ENCODE assay signal across 8 cellular contexts in genomic region chr2:75640621-75641121, GRCh38. TPM values are rescaled to one million over a fixed set of nuclear protein-coding genes. Genes with fewer than 3 reads are reported as not detected.
DNase-seq lines count a peak whose midpoint lies in the region; ATAC-seq and TF ChIP-seq lines count a peak whose summit lies in the region.

No MANE protein-coding gene starts in this region.

- CTCF ChIA-PET in RWPE1 (lab: Yijun Ruan, JAX) = interaction anchor here (0.6 to 1.6 kb wide), 14 partner anchors 11 to 440 kb away, joined by 3 to 8 read pairs (median 3); no protein-coding TSS in a partner anchor

- POLR2A ChIA-PET in RWPE1 (lab: Yijun Ruan, JAX; ENCODE audit: low non-redundant PET) = no interaction called here

- TF ChIP-seq CTCF in RWPE1 (conservative IDR thresholded peaks at IDR 0.05; ENCODE audit: low read depth) (peak; percentile 99), progenitor cell of endocrine pancreas (IDR thresholded peaks at IDR 0.05; ENCODE audit: unreplicated experiment) (peak; percentile 97)

- H3K4me3 Mint-ChIP-seq in progenitor cell of endocrine pancreas (ENCODE audit: low read depth) = no peak overlapping the region

- no peaks in the 10 kb centered on the region for H3K4me1 Mint-ChIP-seq in progenitor cell of endocrine pancreas (ENCODE audit: low read depth)

- no peaks in the 10 kb centered on the region for H3K9me3 Mint-ChIP-seq in progenitor cell of endocrine pancreas (ENCODE audit: low read depth)

- DNase-seq in ELF-1 (ENCODE audit: low read depth, low spot score) (peak; percentile 53), HK-2 (ENCODE audit: unreplicated experiment) (peak; percentile 56), RWPE1 (ENCODE audit: low spot score) (peak; percentile 55), glomerular visceral epithelial cell (ENCODE audit: extremely low spot score) (peak; percentile 62), progenitor cell of endocrine pancreas (ENCODE audit: low spot score, unreplicated experiment) (peak; percentile 42), cortex of kidney (lab: John Stamatoyannopoulos, UW) (no peak)
- peak in 3 of 4 experiments; percentile 4 to 30 (median 6) for DNase-seq in activated naive CD4-positive, alpha-beta T cell (lab: John Stamatoyannopoulos, UW)

- ATAC-seq in GM21367 (IDR thresholded peaks at IDR 0.05; ENCODE audit: unreplicated experiment) = peak; percentile 97

- H3K27ac ChIP-seq in RWPE1 = no peak overlapping the region

- H3K36me3 Mint-ChIP-seq in progenitor cell of endocrine pancreas (ENCODE audit: insufficient read depth) = peaks cover 3% of the 10 kb centered on the region

- H3K27me3 Mint-ChIP-seq in progenitor cell of endocrine pancreas = peaks cover 10% of the 10 kb centered on the region

- no peak overlapping the region for H3K27ac Mint-ChIP-seq in progenitor cell of endocrine pancreas

RNA-seq across cellular contexts. Expression of gene MRPL19, which starts 5.9 kb away (rescaled TPM):
- total RNA-seq in progenitor cell of endocrine pancreas = 68.1 and 73.1 TPM in 2 replicates
